8 cellular contexts compared by ENCODE assay signal in genomic region chr10:86684305-86684704, GRCh38. TPM values are rescaled to one million over a fixed set of nuclear protein-coding genes. Genes with fewer than 3 reads are reported as not detected.
DNase-seq lines count a peak whose midpoint lies in the region; ATAC-seq, FAIRE-seq and TF ChIP-seq lines count a peak whose summit lies in the region.

No MANE protein-coding gene starts in this region.

- H3K4me1 ChIP-seq in mammary epithelial cell (ENCODE audit: insufficient read depth, low read length) (peaks cover 7% of the 10 kb centered on the region), HepG2 (ENCODE audit: insufficient read depth, low read length) (no peaks in the 10 kb centered on the region)

- H4K20me1 ChIP-seq in mammary epithelial cell (ENCODE audit: insufficient read depth, low read length), result no peaks in the 10 kb centered on the region
- H4K20me1 ChIP-seq in HepG2 (ENCODE audit: insufficient read depth, low read length), result no peaks in the 10 kb centered on the region

- DNase-seq in AG04450 (ENCODE audit: low read depth, low spot score) (no peak), HTR-8/SVneo (ENCODE audit: insufficient read length, low spot score) (peak; percentile 52), mammary epithelial cell (no peak), HepG2 (ENCODE audit: low spot score) (no peak), HPDE6-E6E7 (ENCODE audit: extremely low spot score) (no peak), 8988T (no peak)
- no peak for DNase-seq in activated CD8-positive, alpha-beta memory T cell treated with anti-CD3 and anti-CD28 coated beads, Interleukin-2, amount 50 U/mL, for 4 hours

- TF ChIP-seq RAD21 in HepG2 (CRISPR knock-in tag; IDR thresholded peaks at IDR 0.05), result no peak

- H3K27me3 ChIP-seq in AG04450 (ENCODE audit: control insufficient read depth, insufficient read depth, low read length) (peaks cover 5% of the 10 kb centered on the region), mammary epithelial cell (ENCODE audit: insufficient read depth, low read length) (no peaks in the 10 kb centered on the region), HepG2 (ENCODE audit: control insufficient read depth in 1 of 2, insufficient read depth in 2 of 2, low read length in 2 of 2) (peaks cover 12 to 54% of the 10 kb centered on the region in 2 experiments; a peak in 4 of 5 replicates)

- H3K36me3 ChIP-seq in mammary epithelial cell (ENCODE audit: insufficient read depth, low read length) (no peaks in the 10 kb centered on the region), HepG2 (replicated peaks in 1 of 2; ENCODE audit: control insufficient read depth in 1 of 2, insufficient read depth in 2 of 2, low read length in 2 of 2) (no peaks in the 10 kb centered on the region)

- POLR2A ChIA-PET in AG04450 (lab: Yijun Ruan, JAX) (interaction anchor here (0.6 to 0.7 kb wide), 2 partner anchors 216 to 261 kb away, joined by 3 read pairs; no protein-coding TSS in a partner anchor), HepG2 (lab: Yijun Ruan, JAX) (no interaction called here)

- WGBS in mammary epithelial cell (ENCODE audit: low coverage, missing lambda C conversion rate), result 17% methylated on average over 4 of the region's 5 CpGs
- WGBS in HepG2 (ENCODE audit: low lambda C conversion rate), result 0% methylated on average over 3 of the region's 5 CpGs

- intact Hi-C loops in mammary epithelial cell (cut with micrococcal nuclease), result loop anchor here (1.0 kb wide), 1 partner anchor 92 kb away; no protein-coding TSS in a partner anchor
- intact Hi-C loops in HepG2 (cut with micrococcal nuclease; ENCODE audit: unreplicated experiment), result loop anchor here (5.0 kb wide), 1 partner anchor 92 kb away; no protein-coding TSS in a partner anchor

- H3K4me3 ChIP-seq in AG04450 (ENCODE audit: low read depth, low read length) (no peak overlapping the region), mammary epithelial cell (replicated peaks in 1 of 3; ENCODE audit: insufficient read depth in 1 of 3, low read depth in 2 of 3, low read length in 3 of 3) (no peak overlapping the region), HepG2 (replicated peaks in 1 of 3; ENCODE audit: insufficient read depth in 1 of 3, low read depth in 2 of 3, low read length in 3 of 3) (no peak overlapping the region)

- H3K79me2 ChIP-seq in mammary epithelial cell (ENCODE audit: insufficient read depth, low read length) (no peaks in the 10 kb centered on the region), HepG2 (ENCODE audit: insufficient read depth, low read length) (no peaks in the 10 kb centered on the region)

- dilution Hi-C loops in mammary epithelial cell (cut with HindIII; ENCODE audit: low sequenced_read_pairs), result loop anchor here (5.0 kb wide), 1 partner anchor 87 kb away; no protein-coding TSS in a partner anchor

- CTCF ChIA-PET in AG04450 (lab: Charles Lee) (interaction anchor here (0.5 to 1.9 kb wide), 16 partner anchors 9 to 286 kb away, joined by 3 to 13 read pairs (median 4); no protein-coding TSS in a partner anchor), mammary epithelial cell (lab: Charles Lee; ENCODE audit: low non-redundant PET) (no interaction called here), HepG2 (lab: Yijun Ruan, JAX; ENCODE audit: low intra/inter-chr PET ratio, low total read pairs) (no interaction called here)

- TF ChIP-seq CTCF in AG04450 (IDR thresholded peaks at IDR 0.05; ENCODE audit: low read depth, low read length) (peak; percentile 60), mammary epithelial cell (conservative IDR thresholded peaks at IDR 0.05 in 1 of 2, IDR thresholded peaks at IDR 0.05 in 1 of 2; ENCODE audit: extremely low read depth in 1 of 2, insufficient read depth in 1 of 2, low read depth in 1 of 2, low read length in 2 of 2) (peak; percentile 12 to 48), HepG2 (CRISPR knock-in tag; IDR thresholded peaks at IDR 0.05) (peak; percentile 75)

- BruUV-seq in mammary epithelial cell (replicated peaks; lab: Mats Ljungman, UMichigan) (no TSS peak), HepG2 (replicated peaks; lab: Mats Ljungman, UMichigan) (no TSS peak)

- in situ Hi-C loops in mammary epithelial cell (cut with MboI; ENCODE audit: low sequenced_read_pairs in 2 of 2) (no loop called here), HepG2 (cut with HindIII; ENCODE audit: extremely low pct_ligation_motif_present, low pct_unique_long_range_greater_than_20kb) (no loop called here)

- no peak overlapping the region for H3K4me2 ChIP-seq in mammary epithelial cell (ENCODE audit: insufficient read depth, low read depth, low read length)
- H3K4me2 ChIP-seq in HepG2 (ENCODE audit: low read depth, low read length), result no peak overlapping the region

- TF ChIP-seq EP300 in HepG2 (IDR thresholded peaks at IDR 0.05; ENCODE audit: low read depth in 2 of 2, low read length in 2 of 2) (no peak), HepG2 (CRISPR knock-in tag; IDR thresholded peaks at IDR 0.05; ENCODE audit: borderline replicate concordance) (no peak)

- TF ChIP-seq POLR2A in HepG2 (IDR thresholded peaks at IDR 0.05; ENCODE audit: insufficient read depth in 1 of 2, low read depth in 2 of 2, low read length in 2 of 2), result no peak

- peaks cover 4% of the 10 kb centered on the region; the same call in 1 of the 2 replicates for H3K9me3 ChIP-seq in AG04450 (ENCODE audit: control insufficient read depth, insufficient read depth, low read length)
- no peaks in the 10 kb centered on the region for H3K9me3 ChIP-seq in mammary epithelial cell (replicated peaks; ENCODE audit: insufficient read depth, low read length)
- no peaks in the 10 kb centered on the region for H3K9me3 ChIP-seq in HepG2 (ENCODE audit: low read length)

- H3K27ac ChIP-seq in AG04450 (ENCODE audit: low read depth, low read length) (no peak overlapping the region), mammary epithelial cell (ENCODE audit: insufficient read depth, low read depth, low read length) (no peak overlapping the region), HepG2 (ENCODE audit: extremely low read length, insufficient read depth, low read length) (no peak overlapping the region)

- FAIRE-seq in HTR-8/SVneo (lab: Jason Lieb, UNC) (no peak), HepG2 (lab: Jason Lieb, UNC) (no peak)

- peak; percentile 66 for ATAC-seq in HepG2
- no peak for ATAC-seq in HG03520 (IDR thresholded peaks at IDR 0.05; ENCODE audit: unreplicated experiment)

- H2AFZ ChIP-seq in mammary epithelial cell (ENCODE audit: low read depth, low read length), result no peak overlapping the region
- no peak overlapping the region for H2AFZ ChIP-seq in HepG2 (ENCODE audit: low read length)

- H3K9ac ChIP-seq in mammary epithelial cell (ENCODE audit: insufficient read depth, low read length), result no peak overlapping the region
- H3K9ac ChIP-seq in HepG2 (ENCODE audit: insufficient read depth, low read depth, low read length), result no peak overlapping the region

RNA-seq across cellular contexts. Expression of gene LDB3, which starts 16.0 kb away (rescaled TPM):
- polyA plus RNA-seq in AG04450 (2011; rRNA removed) (0.46 and 0.60 TPM in 2 replicates), mammary epithelial cell (not detected), HepG2 (2011; rRNA removed) (not detected in 2 replicates)
- 0.48 and 1.7 TPM in 2 replicates for polyA minus RNA-seq in AG04450 (2011; rRNA and poly(A)+ RNA removed)
- total RNA-seq in mammary epithelial cell (not detected), HepG2 (2016; rRNA removed; fragmentation: Illumina TruSeq; extraction: Trizol) (not detected in 2 replicates)
- not detected for polyA minus RNA-seq in mammary epithelial cell
- total RNA-seq in HepG2 (2016; cell fraction: cytosol; rRNA removed; fragmentation: Illumina TruSeq; extraction: Trizol; ENCODE audit: low read depth), result not detected in 2 replicates
- not detected in 2 replicates for total RNA-seq in HepG2 (2016; cell fraction: insoluble cytoplasmic fraction; rRNA removed; fragmentation: Illumina TruSeq; extraction: Trizol)
- total RNA-seq in HepG2 (2016; cell fraction: membrane; rRNA removed; fragmentation: Illumina TruSeq; extraction: Trizol), result not detected in 2 replicates
- total RNA-seq in HepG2 (2016; cell fraction: nucleus; rRNA removed; fragmentation: Illumina TruSeq; extraction: Trizol), result not detected in 2 replicates
- not detected in 2 replicates for polyA plus RNA-seq in HepG2 (2011; cell fraction: cytosol; rRNA removed)
- polyA plus RNA-seq in HepG2 (2011; cell fraction: nucleus; rRNA removed), result not detected in 2 replicates
- polyA plus RNA-seq in HepG2 (2012), result not detected in 2 replicates
- not detected in 2 replicates for polyA plus RNA-seq in HepG2 (2016; cell fraction: cytosol; fragmentation: Illumina TruSeq; extraction: Trizol; ENCODE audit: low read depth)
- polyA plus RNA-seq in HepG2 (2016; cell fraction: insoluble cytoplasmic fraction; fragmentation: Illumina TruSeq; extraction: Trizol; ENCODE audit: low read depth), result not detected in 2 replicates
- not detected in 2 replicates for polyA plus RNA-seq in HepG2 (2016; cell fraction: membrane; fragmentation: Illumina TruSeq; extraction: Trizol; ENCODE audit: low read depth)
- polyA plus RNA-seq in HepG2 (2016; cell fraction: nucleus; fragmentation: Illumina TruSeq; extraction: Trizol; ENCODE audit: insufficient read depth, low read depth), result not detected in 2 replicates
- 5.5 TPM in 1 of 2 replicates, not detected in the other for polyA minus RNA-seq in HepG2 (2011; rRNA and poly(A)+ RNA removed; ENCODE audit: low replicate concordance)
- not detected in 2 replicates for polyA minus RNA-seq in HepG2 (2011; cell fraction: cytosol; rRNA and poly(A)+ RNA removed)
- not detected in 2 replicates for polyA minus RNA-seq in HepG2 (2011; cell fraction: nucleus; rRNA and poly(A)+ RNA removed)

RNA-seq across cellular contexts. Expression of gene OPN4, which starts 30.0 kb away (rescaled TPM):
- not detected in 2 replicates for polyA plus RNA-seq in AG04450 (2011; rRNA removed)
- polyA minus RNA-seq in AG04450 (2011; rRNA and poly(A)+ RNA removed), result not detected in 2 replicates
- total RNA-seq in mammary epithelial cell, result not detected
- polyA plus RNA-seq in mammary epithelial cell, result not detected
- polyA minus RNA-seq in mammary epithelial cell, result not detected
- total RNA-seq in HepG2 (2016; rRNA removed; fragmentation: Illumina TruSeq; extraction: Trizol), result not detected in 2 replicates
- total RNA-seq in HepG2 (2016; cell fraction: cytosol; rRNA removed; fragmentation: Illumina TruSeq; extraction: Trizol; ENCODE audit: low read depth), result not detected in 2 replicates
- total RNA-seq in HepG2 (2016; cell fraction: insoluble cytoplasmic fraction; rRNA removed; fragmentation: Illumina TruSeq; extraction: Trizol), result not detected in 2 replicates
- total RNA-seq in HepG2 (2016; cell fraction: membrane; rRNA removed; fragmentation: Illumina TruSeq; extraction: Trizol), result not detected in 2 replicates
- not detected in 2 replicates for total RNA-seq in HepG2 (2016; cell fraction: nucleus; rRNA removed; fragmentation: Illumina TruSeq; extraction: Trizol)
- not detected in 2 replicates for polyA plus RNA-seq in HepG2 (2011; rRNA removed)
- polyA plus RNA-seq in HepG2 (2011; cell fraction: cytosol; rRNA removed), result not detected in 2 replicates
- not detected in 2 replicates for polyA plus RNA-seq in HepG2 (2011; cell fraction: nucleus; rRNA removed)
- polyA plus RNA-seq in HepG2 (2012), result not detected in 2 replicates
- not detected in 2 replicates for polyA plus RNA-seq in HepG2 (2016; cell fraction: cytosol; fragmentation: Illumina TruSeq; extraction: Trizol; ENCODE audit: low read depth)
- polyA plus RNA-seq in HepG2 (2016; cell fraction: insoluble cytoplasmic fraction; fragmentation: Illumina TruSeq; extraction: Trizol; ENCODE audit: low read depth), result not detected in 2 replicates
- not detected in 2 replicates for polyA plus RNA-seq in HepG2 (2016; cell fraction: membrane; fragmentation: Illumina TruSeq; extraction: Trizol; ENCODE audit: low read depth)
- not detected in 2 replicates for polyA plus RNA-seq in HepG2 (2016; cell fraction: nucleus; fragmentation: Illumina TruSeq; extraction: Trizol; ENCODE audit: insufficient read depth, low read depth)
- not detected in 2 replicates for polyA minus RNA-seq in HepG2 (2011; rRNA and poly(A)+ RNA removed; ENCODE audit: low replicate concordance)
- polyA minus RNA-seq in HepG2 (2011; cell fraction: cytosol; rRNA and poly(A)+ RNA removed), result not detected in 2 replicates
- not detected in 2 replicates for polyA minus RNA-seq in HepG2 (2011; cell fraction: nucleus; rRNA and poly(A)+ RNA removed)
